ENCODE assay signal across 8 cellular contexts in genomic region chr4:40980318-40980883, GRCh38.
DNase-seq lines count a peak whose midpoint lies in the region; ATAC-seq lines count a peak whose summit lies in the region.

No MANE protein-coding gene starts in this region.

- no peaks in the 10 kb centered on the region for H3K36me3 Mint-ChIP-seq in stimulated activated naive B cell treated with anti-CD40 and anti-IgM and Interleukin-4, amounts not matched to agents 10 μg/mL and 1 μg/mL and 100 μg/mL, for 72 hours
- no peaks in the 10 kb centered on the region for H3K36me3 Mint-ChIP-seq in activated T-cell treated with anti-CD3 and anti-CD28 coated beads, Interleukin-2, amount 50 U/mL, for 72 hours (ENCODE audit: insufficient read depth in 2 of 2)

- H3K9me3 Mint-ChIP-seq in stimulated activated naive B cell treated with anti-CD40 and anti-IgM and Interleukin-4, amounts not matched to agents 10 μg/mL and 1 μg/mL and 100 μg/mL, for 72 hours, result peaks cover 0 to 4% of the 10 kb centered on the region in 2 donors
- H3K9me3 Mint-ChIP-seq in activated T-cell treated with anti-CD3 and anti-CD28 coated beads, Interleukin-2, amount 50 U/mL, for 72 hours, result peaks cover 0 to 1% of the 10 kb centered on the region in 2 donors

- DNase-seq in EH (ENCODE audit: low read depth) (peak; percentile 55), astrocyte of the hippocampus (ENCODE audit: low read depth, low spot score) (peak; percentile 28), lung microvascular endothelial cell (ENCODE audit: low read depth in 2 of 2) (peak; percentile 42 to 46), NCI-H446 (lab: John Stamatoyannopoulos, UW) (no peak)
- DNase-seq in stimulated activated naive B cell treated with anti-CD40 and anti-IgM and Interleukin-4, amounts not matched to agents 10 μg/mL and 1 μg/mL and 100 μg/mL, for 72 hours, result no peak
- DNase-seq in activated T-cell treated with anti-CD3 and anti-CD28 coated beads, Interleukin-2, amount 50 U/mL, for 72 hours, result no peak

- H3K27me3 Mint-ChIP-seq in stimulated activated naive B cell treated with anti-CD40 and anti-IgM and Interleukin-4, amounts not matched to agents 10 μg/mL and 1 μg/mL and 100 μg/mL, for 72 hours, result peaks cover 0 to 5% of the 10 kb centered on the region in 2 donors
- H3K27me3 Mint-ChIP-seq in activated T-cell treated with anti-CD3 and anti-CD28 coated beads, Interleukin-2, amount 50 U/mL, for 72 hours (ENCODE audit: low read depth), result peaks cover 8% of the 10 kb centered on the region

- H3K4me1 Mint-ChIP-seq in stimulated activated naive B cell treated with anti-CD40 and anti-IgM and Interleukin-4, amounts not matched to agents 10 μg/mL and 1 μg/mL and 100 μg/mL, for 72 hours, result no peaks in the 10 kb centered on the region
- H3K4me1 Mint-ChIP-seq in activated T-cell treated with anti-CD3 and anti-CD28 coated beads, Interleukin-2, amount 50 U/mL, for 72 hours (ENCODE audit: low read depth), result no peaks in the 10 kb centered on the region

- H3K27ac Mint-ChIP-seq in stimulated activated naive B cell treated with anti-CD40 and anti-IgM and Interleukin-4, amounts not matched to agents 10 μg/mL and 1 μg/mL and 100 μg/mL, for 72 hours, result no peak overlapping the region
- no peak overlapping the region for H3K27ac Mint-ChIP-seq in activated T-cell treated with anti-CD3 and anti-CD28 coated beads, Interleukin-2, amount 50 U/mL, for 72 hours

- no peak overlapping the region for H3K4me3 Mint-ChIP-seq in stimulated activated naive B cell treated with anti-CD40 and anti-IgM and Interleukin-4, amounts not matched to agents 10 μg/mL and 1 μg/mL and 100 μg/mL, for 72 hours
- no peak overlapping the region for H3K4me3 Mint-ChIP-seq in activated T-cell treated with anti-CD3 and anti-CD28 coated beads, Interleukin-2, amount 50 U/mL, for 72 hours

- ATAC-seq in HG02798 (IDR thresholded peaks at IDR 0.05; ENCODE audit: poor library complexity, unreplicated experiment) (peak; percentile 78), GM19452 (IDR thresholded peaks at IDR 0.05; ENCODE audit: unreplicated experiment) (no peak)
- no peak for ATAC-seq in stimulated activated naive B cell treated with anti-CD40 and anti-IgM and Interleukin-4, amounts not matched to agents 10 μg/mL and 1 μg/mL and 100 μg/mL, for 72 hours (replicated peaks)
- no peak for ATAC-seq in activated T-cell treated with anti-CD3 and anti-CD28 coated beads, Interleukin-2, amount 50 U/mL, for 72 hours (replicated peaks in 1 of 2)

Comparison
In these comparisons a context has a peak if more than half of its experiments do, and no peak if none do; other contexts are left out.
1. DNase-seq: peak in EH (single experiment), astrocyte of the hippocampus (single experiment) and lung microvascular endothelial cell (2 of 2); none in NCI-H446 (0 of 2), stimulated activated naive B cell treated with anti-CD40 and anti-IgM and Interleukin-4, amounts not matched to agents 10 μg/mL and 1 μg/mL and 100 μg/mL, for 72 hours (single experiment) and activated T-cell treated with anti-CD3 and anti-CD28 coated beads, Interleukin-2, amount 50 U/mL, for 72 hours (0 of 2).